Comparison of ENCODE assay signal across 5 cellular contexts in genomic region chr17:73694491-73694890, GRCh38. TPM values are rescaled to one million over a fixed set of nuclear protein-coding genes. Genes with fewer than 3 reads are reported as not detected.
"Had no signal": no experiment of that assay in that cellular context is flagged by ENCODE, and none has a peak within 500 bp of the region (broad histone marks: within the 10 kb centered on the region; RNA-seq: fewer than 3 reads in every experiment).

No MANE protein-coding gene starts in this region.

- H3K27ac Mint-ChIP-seq: GM23338, H9 had no signal

- H3K4me3 ChIP-seq: GM23338 had no signal

- DNase-seq: HCEC 1CT, IMR-90 had no signal

- H3K4me3 Mint-ChIP-seq: GM23338, H9 had no signal

RNA-seq across cellular contexts. Expression of gene SDK2, which starts 50.2 kb away (rescaled TPM):
- total RNA-seq: HT-29 had no signal
